ENCODE assay signal across 1 cellular context in the genomic region with DNA sequence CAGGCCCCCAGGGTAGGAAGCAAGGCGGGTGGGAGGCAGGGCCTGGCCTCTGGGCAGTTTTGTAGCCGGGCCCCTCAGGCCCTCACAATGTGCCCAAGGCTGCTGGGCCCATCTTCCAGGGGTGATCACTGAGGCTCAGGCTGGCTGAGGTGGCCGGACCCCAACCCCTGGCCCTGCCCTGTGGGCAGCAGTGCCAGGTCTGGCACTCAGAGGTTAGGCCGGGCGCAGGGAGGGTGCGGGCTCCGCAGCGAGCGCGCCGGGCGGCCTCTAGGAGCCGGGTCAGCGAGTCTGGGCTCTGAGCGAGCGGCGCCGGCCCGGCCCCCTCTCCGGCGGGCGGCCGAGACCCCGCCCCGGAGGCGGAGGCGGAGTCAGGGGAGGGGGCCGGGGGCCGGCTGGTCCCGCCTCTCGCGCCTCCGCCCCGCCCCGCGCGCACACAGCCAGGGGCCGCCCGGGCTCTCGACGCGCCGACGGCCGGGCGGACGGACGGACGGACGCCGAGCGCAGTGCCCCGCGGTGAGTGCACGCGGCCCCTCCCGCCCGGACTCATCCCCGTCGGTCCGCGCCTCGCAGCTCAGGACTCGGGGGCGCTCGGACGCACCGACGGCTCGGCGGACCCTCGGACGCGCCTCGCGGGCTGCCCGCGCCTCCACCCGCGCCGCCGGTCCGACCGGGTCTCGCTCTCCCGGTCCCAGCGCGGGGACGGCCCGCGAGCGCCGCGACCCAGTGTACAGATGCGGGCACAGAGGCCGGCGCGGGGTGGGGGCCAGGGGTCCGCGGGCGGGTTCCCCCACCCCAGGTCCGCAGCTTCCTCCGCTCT.
A peak's percentile ranks its signal among the peaks of the same experiment; 100 is the strongest.
TF ChIP-seq lines count a peak whose summit lies in the region.

Gene FBLN2, plus strand, starts transcription at position 430 of the 817 bp plus-strand sequence. CDS start 21,231 bp downstream, outside the sequence.

TF ChIP-seq in HepG2, 621 proteins besides CTCF, POLR2A, EP300 and RAD21:
- no peak for TF ChIP-seq ZNF550 (CRISPR knock-in tag; IDR thresholded peaks at IDR 0.05; ENCODE audit: borderline replicate concordance)
- no peak for TF ChIP-seq NFE2 (CRISPR knock-in tag; IDR thresholded peaks at IDR 0.05)
- peak; percentile 83 for TF ChIP-seq ZNF629 (CRISPR knock-in tag; conservative IDR thresholded peaks at IDR 0.05)
- TF ChIP-seq ZNF451 (CRISPR knock-in tag; IDR thresholded peaks at IDR 0.05): no peak
- no peak for TF ChIP-seq RARA (CRISPR knock-in tag; IDR thresholded peaks at IDR 0.05)
- TF ChIP-seq ZNF574 (CRISPR knock-in tag; IDR thresholded peaks at IDR 0.05): 0 out of 2 replicates have a peak, but pooled peaks have one; percentile 16
- TF ChIP-seq ZNF777 (CRISPR knock-in tag; IDR thresholded peaks at IDR 0.05): peak; percentile 83
- TF ChIP-seq, protein P1, sequence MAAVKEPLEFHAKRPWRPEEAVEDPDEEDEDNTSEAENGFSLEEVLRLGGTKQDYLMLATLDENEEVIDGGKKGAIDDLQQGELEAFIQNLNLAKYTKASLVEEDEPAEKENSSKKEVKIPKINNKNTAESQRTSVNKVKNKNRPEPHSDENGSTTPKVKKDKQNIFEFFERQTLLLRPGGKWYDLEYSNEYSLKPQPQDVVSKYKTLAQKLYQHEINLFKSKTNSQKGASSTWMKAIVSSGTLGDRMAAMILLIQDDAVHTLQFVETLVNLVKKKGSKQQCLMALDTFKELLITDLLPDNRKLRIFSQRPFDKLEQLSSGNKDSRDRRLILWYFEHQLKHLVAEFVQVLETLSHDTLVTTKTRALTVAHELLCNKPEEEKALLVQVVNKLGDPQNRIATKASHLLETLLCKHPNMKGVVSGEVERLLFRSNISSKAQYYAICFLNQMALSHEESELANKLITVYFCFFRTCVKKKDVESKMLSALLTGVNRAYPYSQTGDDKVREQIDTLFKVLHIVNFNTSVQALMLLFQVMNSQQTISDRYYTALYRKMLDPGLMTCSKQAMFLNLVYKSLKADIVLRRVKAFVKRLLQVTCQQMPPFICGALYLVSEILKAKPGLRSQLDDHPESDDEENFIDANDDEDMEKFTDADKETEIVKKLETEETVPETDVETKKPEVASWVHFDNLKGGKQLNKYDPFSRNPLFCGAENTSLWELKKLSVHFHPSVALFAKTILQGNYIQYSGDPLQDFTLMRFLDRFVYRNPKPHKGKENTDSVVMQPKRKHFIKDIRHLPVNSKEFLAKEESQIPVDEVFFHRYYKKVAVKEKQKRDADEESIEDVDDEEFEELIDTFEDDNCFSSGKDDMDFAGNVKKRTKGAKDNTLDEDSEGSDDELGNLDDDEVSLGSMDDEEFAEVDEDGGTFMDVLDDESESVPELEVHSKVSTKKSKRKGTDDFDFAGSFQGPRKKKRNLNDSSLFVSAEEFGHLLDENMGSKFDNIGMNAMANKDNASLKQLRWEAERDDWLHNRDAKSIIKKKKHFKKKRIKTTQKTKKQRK (IDR thresholded peaks at IDR 0.05; ENCODE audit: low read length): no peak
